In the genomic region with DNA sequence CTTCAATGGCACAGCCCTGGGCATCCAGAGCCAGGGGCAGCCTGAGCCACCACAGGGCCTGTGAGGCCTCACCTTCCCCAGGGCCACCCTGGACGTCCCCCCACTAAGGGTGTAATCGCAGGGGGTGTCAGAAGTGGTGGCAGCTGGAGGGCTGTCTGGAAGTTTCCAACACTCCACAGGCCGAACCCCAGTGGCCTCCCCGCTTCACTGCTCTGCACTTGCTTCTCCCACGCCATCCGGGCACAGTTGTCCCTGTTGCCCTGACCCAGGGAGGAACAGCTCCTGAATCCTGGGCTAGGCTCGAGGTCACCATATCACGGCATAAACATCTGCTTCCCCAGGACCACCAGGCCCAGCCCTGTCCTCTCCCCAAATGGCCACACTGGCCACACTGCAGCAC, we compare ENCODE assay signal across 22 cellular contexts.
DNase-seq lines count a peak whose midpoint lies in the region; ATAC-seq, FAIRE-seq and TF ChIP-seq lines count a peak whose summit lies in the region.
"Had no signal": no experiment of that assay in that cellular context is flagged by ENCODE, and none has a peak within 500 bp of the region (broad histone marks: within the 10 kb centered on the region; RNA-seq: fewer than 3 reads in every experiment).

No MANE protein-coding gene starts in this region.

- no peak overlapping the region for H2AFZ ChIP-seq in neuronal stem cell (ENCODE audit: low read length)

- H3K9me3 ChIP-seq in endodermal cell (ENCODE audit: control insufficient read depth, low read length): no peaks in the 10 kb centered on the region
- H3K9me3 ChIP-seq in neuronal stem cell (replicated peaks in 1 of 2; ENCODE audit: control insufficient read depth in 2 of 2, insufficient read depth in 1 of 2, low read depth in 1 of 2, low read length in 2 of 2): no peaks in the 10 kb centered on the region

- ATAC-seq in left ventricle myocardium superior: no peak
- no peak for ATAC-seq in HG03460 (IDR thresholded peaks at IDR 0.05; ENCODE audit: unreplicated experiment)
- no peak for ATAC-seq in HG03457 (IDR thresholded peaks at IDR 0.05; ENCODE audit: unreplicated experiment)
- ATAC-seq: HCT116 had no signal

- peak overlapping the region; percentile 72 for H4K91ac ChIP-seq in neuronal stem cell (ENCODE audit: low read depth, low read length, poor library complexity)

- H3K4ac ChIP-seq in neuronal stem cell (ENCODE audit: low read length): no peak overlapping the region

- peak overlapping the region; percentile 73 for H3K23ac ChIP-seq in neuronal stem cell (ENCODE audit: low read depth, low read length, poor library complexity)

- H3K36me3 ChIP-seq in endodermal cell (ENCODE audit: control insufficient read depth, insufficient read depth, low read length) (no peaks in the 10 kb centered on the region), neuronal stem cell (replicated peaks in 1 of 2; ENCODE audit: control insufficient read depth in 2 of 2, insufficient read depth in 2 of 2, low read length in 2 of 2) (peaks cover 3 to 6% of the 10 kb centered on the region in 2 donors)

- no peaks in the 10 kb centered on the region for H3K4me1 Mint-ChIP-seq in endodermal cell

- peak overlapping the region; percentile 16 for H2BK12ac ChIP-seq in neuronal stem cell (ENCODE audit: low read length)

- DNase-seq in left ventricle myocardium superior (peak; percentile 3), cardiac septum (ENCODE audit: low spot score) (no peak), endodermal cell (no peak), neuronal stem cell (ENCODE audit: low spot score) (no peak), urothelium cell line (ENCODE audit: low spot score) (no peak), NCI-H82 treated with DMSO at 0.1 percent for 48 hours (lab: John Stamatoyannopoulos, UW; ENCODE audit: unreplicated experiment) (no peak)
- DNase-seq: 8988T; CD4-positive, alpha-beta memory T cell; DMS153; DMS79 treated with DMSO at 0.1 percent for 48 hours; GF-D8; GOT3; H7; HFFc6; IMR-90 had no signal

- H3K79me1 ChIP-seq in neuronal stem cell (ENCODE audit: low read depth, low read length): peaks cover 9% of the 10 kb centered on the region

- peak overlapping the region; percentile 74 for H3K27ac Mint-ChIP-seq in endodermal cell
- H3K27ac Mint-ChIP-seq: HFFc6 had no signal

- no peak overlapping the region for H3K4me2 ChIP-seq in neuronal stem cell (ENCODE audit: insufficient read depth, low read length, poor library complexity, severe bottlenecking)
- H3K4me2 ChIP-seq: BLaER1 had no signal

- H3K9ac ChIP-seq in endodermal cell (ENCODE audit: extremely low read depth, low read length, poor library complexity, severe bottlenecking): no peak overlapping the region
- no peak overlapping the region for H3K9ac ChIP-seq in neuronal stem cell (ENCODE audit: low read depth, low read length, poor library complexity)
- H3K9ac ChIP-seq: BLaER1 had no signal

- no peak overlapping the region for H2BK120ac ChIP-seq in neuronal stem cell (ENCODE audit: low read depth, low read length)

- FAIRE-seq in urothelium cell line (lab: Jason Lieb, UNC): peak; percentile 93
- FAIRE-seq: HTR-8/SVneo had no signal

- no peaks in the 10 kb centered on the region for H3K9me3 Mint-ChIP-seq in endodermal cell

- H2BK5ac ChIP-seq in neuronal stem cell (ENCODE audit: low read length): peak overlapping the region; percentile 75

- no peak overlapping the region for H4K8ac ChIP-seq in neuronal stem cell (ENCODE audit: low read depth, low read length)

- no peaks in the 10 kb centered on the region for H3K27me3 Mint-ChIP-seq in endodermal cell (ENCODE audit: insufficient read depth)

- H2BK15ac ChIP-seq in neuronal stem cell (ENCODE audit: low read length): no peak overlapping the region

- peaks cover 15% of the 10 kb centered on the region for H3K36me3 Mint-ChIP-seq in endodermal cell (ENCODE audit: low read depth)

- TF ChIP-seq CTCF in endodermal cell (conservative IDR thresholded peaks at IDR 0.05): no peak

- H3K27me3 ChIP-seq in endodermal cell (ENCODE audit: control insufficient read depth, insufficient read depth, low read length, poor library complexity, severe bottlenecking) (no peaks in the 10 kb centered on the region), neuronal stem cell (ENCODE audit: control insufficient read depth in 3 of 3, insufficient read depth in 3 of 3, low read depth in 1 of 3, low read length in 3 of 3) (no peaks in the 10 kb centered on the region)
- H3K27me3 ChIP-seq: BLaER1 had no signal

- no peak overlapping the region for H3K4me3 ChIP-seq in endodermal cell (ENCODE audit: low read length)
- H3K4me3 ChIP-seq in neuronal stem cell (ENCODE audit: low read length in 2 of 2): no peak overlapping the region
- H3K4me3 ChIP-seq: BLaER1 had no signal

- no peaks in the 10 kb centered on the region for H3K4me1 ChIP-seq in endodermal cell (ENCODE audit: control insufficient read depth, insufficient read depth, low read length)
- H3K4me1 ChIP-seq in neuronal stem cell (ENCODE audit: control insufficient read depth in 2 of 2, insufficient read depth in 1 of 2, low read depth in 1 of 2, low read length in 2 of 2): no peaks in the 10 kb centered on the region

- H3K27ac ChIP-seq in endodermal cell (ENCODE audit: low read depth, low read length) (no peak overlapping the region), neuronal stem cell (replicated peaks; ENCODE audit: low read length) (no peak overlapping the region)
- H3K27ac ChIP-seq: BLaER1, HL-60 had no signal

- no peak overlapping the region for H3K14ac ChIP-seq in neuronal stem cell (ENCODE audit: low read length)

- no peak overlapping the region for H3K18ac ChIP-seq in neuronal stem cell (ENCODE audit: low read length)

- WGBS in endodermal cell (ENCODE audit: insufficient coverage in 1 of 2, insufficient read length in 1 of 2), 2 experiments: 91 to 100% methylated on average over 5 to 8 of the region's 8 CpGs
- WGBS in neuronal stem cell (ENCODE audit: extremely low coverage in 2 of 2, insufficient read length in 2 of 2, insufficient replicate concordance in 1 of 2), 2 donors: no CpG with 5 or more reads among the region's 8 CpGs

- H3K4me3 Mint-ChIP-seq in endodermal cell: no peak overlapping the region
- H3K4me3 Mint-ChIP-seq: CD14-positive monocyte; CD4-positive, alpha-beta memory T cell; HFFc6 had no signal

- intact Hi-C loops in left ventricle myocardium superior (cut with micrococcal nuclease): no loop called here
- intact Hi-C loops in cardiac septum (cut with DNase I): no loop called here

- no peak overlapping the region for H2AK5ac ChIP-seq in neuronal stem cell (ENCODE audit: low read depth, low read length)
